Comparison of ENCODE assay signal across 18 cellular contexts in the genomic region with DNA sequence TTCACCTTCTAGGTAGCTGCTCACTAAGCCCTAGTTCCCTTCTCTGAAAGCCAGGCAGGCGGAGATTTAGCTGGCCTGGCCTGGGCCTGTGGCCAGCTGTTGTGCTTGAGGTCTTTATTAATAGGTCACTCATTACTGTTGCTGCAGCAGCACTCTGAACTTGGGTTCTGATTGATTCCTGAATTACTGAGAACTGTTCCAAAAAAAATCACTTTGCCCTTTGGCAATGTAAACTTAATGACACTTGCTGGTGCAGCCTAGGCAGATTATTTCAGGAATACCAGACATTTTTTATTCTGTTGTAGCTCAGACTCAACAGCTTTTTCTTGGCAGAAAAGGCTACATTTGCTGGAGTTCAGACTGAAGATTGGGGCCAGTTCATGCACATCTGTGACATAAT. TPM values are rescaled to one million over a fixed set of nuclear protein-coding genes. Genes with fewer than 3 reads are reported as not detected.
DNase-seq lines count a peak whose midpoint lies in the region; ATAC-seq, FAIRE-seq and TF ChIP-seq lines count a peak whose summit lies in the region.
"Had no signal": no experiment of that assay in that cellular context is flagged by ENCODE, and none has a peak within 500 bp of the region (broad histone marks: within the 10 kb centered on the region; RNA-seq: fewer than 3 reads in every experiment).

No MANE protein-coding gene starts in this region.

- WGBS in prostate gland, result 8% methylated on average over 1 of the region's 1 CpG

- no peaks in the 10 kb centered on the region for H3K27me3 ChIP-seq in prostate gland (replicated peaks; ENCODE audit: insufficient read depth)
- H3K27me3 ChIP-seq: cardiac muscle cell had no signal

- H3K4me1 ChIP-seq in prostate gland (replicated peaks), result peaks cover 13% of the 10 kb centered on the region

- no peaks in the 10 kb centered on the region for H3K9me3 ChIP-seq in prostate gland

- DNase-seq in GM03348 (ENCODE audit: low spot score) (peak; percentile 24), SK-N-DZ (ENCODE audit: low spot score) (peak; percentile 26), prostate gland (ENCODE audit: low spot score) (peak; percentile 41)
- DNase-seq: activated CD4-positive, alpha-beta T cell treated with anti-CD3 and anti-CD28 coated beads, Interleukin-2, amount 10 ng/mL, durations not matched to agents 24 days and 14 days; activated effector memory CD4-positive, alpha-beta T cell treated with anti-CD3 and anti-CD28 coated beads, Interleukin-2, amount 50 U/mL, for 16 hours; NCI-H187; stimulated activated CD4-positive, alpha-beta T cell treated with anti-CD3 and anti-CD28 coated beads, Interleukin-4, amount 100 ng/mL, for 1 hour; stimulated activated naive CD8-positive, alpha-beta T cell treated with anti-CD3 and anti-CD28 coated beads, Interleukin-15, Interleukin-2, amounts not matched to agents 100 U/mL and 50 U/mL, for 24 hours had no signal

- TF ChIP-seq CTCF in prostate gland (IDR thresholded peaks at IDR 0.05), result no peak

- FAIRE-seq in islet of Langerhans (lab: Jason Lieb, UNC), result peak; percentile 96
- FAIRE-seq: H1 had no signal

- intact Hi-C loops in prostate gland (cut with DNase I), result loop anchor here (5.0 kb wide), 1 partner anchor 64 kb away; a partner anchor contains a TSS

- H3K27ac ChIP-seq in prostate gland, result no peak overlapping the region
- H3K27ac ChIP-seq: cardiac muscle cell, epithelial cell of prostate had no signal

- H3K4me3 ChIP-seq in prostate gland, result no peak overlapping the region
- H3K4me3 ChIP-seq: cardiac muscle cell had no signal

- ATAC-seq in GM18519 (IDR thresholded peaks at IDR 0.05; ENCODE audit: low FRiP score, unreplicated experiment), result no peak
- no peak for ATAC-seq in HG02970 (IDR thresholded peaks at IDR 0.05; ENCODE audit: low FRiP score, unreplicated experiment)
- ATAC-seq in HG03354 (IDR thresholded peaks at IDR 0.05; ENCODE audit: poor library complexity, severe bottlenecking, unreplicated experiment), result no peak
- no peak for ATAC-seq in HG03108 (IDR thresholded peaks at IDR 0.05; ENCODE audit: unreplicated experiment)
- ATAC-seq: stimulated activated naive CD8-positive, alpha-beta T cell treated with anti-CD3 and anti-CD28 coated beads, Interleukin-15, Interleukin-2, amounts not matched to agents 100 U/mL and 50 U/mL, for 24 hours had no signal

- no peaks in the 10 kb centered on the region for H3K36me3 ChIP-seq in prostate gland
- H3K36me3 ChIP-seq: cardiac muscle cell had no signal

- no peak for TF ChIP-seq POLR2A in prostate gland (IDR thresholded peaks at IDR 0.05)

RNA-seq across cellular contexts. Expression of a gene that starts 2.7 kb away (rescaled TPM):
- polyA plus RNA-seq in SK-N-DZ (2014; cell fraction: cytosol; rRNA removed), result 15.2 and 16.9 TPM in 2 replicates
- polyA plus RNA-seq in SK-N-DZ (2014; cell fraction: nucleus; rRNA removed), result 16.4 and 24.4 TPM in 2 replicates
- 10 to 100 TPM; 52.8 to 81.3 TPM for total RNA-seq in prostate gland
- polyA plus RNA-seq: CD14-positive monocyte, IgD-negative memory B cell had no signal
